ENCODE assay signal across 1 cellular context in the genomic region with DNA sequence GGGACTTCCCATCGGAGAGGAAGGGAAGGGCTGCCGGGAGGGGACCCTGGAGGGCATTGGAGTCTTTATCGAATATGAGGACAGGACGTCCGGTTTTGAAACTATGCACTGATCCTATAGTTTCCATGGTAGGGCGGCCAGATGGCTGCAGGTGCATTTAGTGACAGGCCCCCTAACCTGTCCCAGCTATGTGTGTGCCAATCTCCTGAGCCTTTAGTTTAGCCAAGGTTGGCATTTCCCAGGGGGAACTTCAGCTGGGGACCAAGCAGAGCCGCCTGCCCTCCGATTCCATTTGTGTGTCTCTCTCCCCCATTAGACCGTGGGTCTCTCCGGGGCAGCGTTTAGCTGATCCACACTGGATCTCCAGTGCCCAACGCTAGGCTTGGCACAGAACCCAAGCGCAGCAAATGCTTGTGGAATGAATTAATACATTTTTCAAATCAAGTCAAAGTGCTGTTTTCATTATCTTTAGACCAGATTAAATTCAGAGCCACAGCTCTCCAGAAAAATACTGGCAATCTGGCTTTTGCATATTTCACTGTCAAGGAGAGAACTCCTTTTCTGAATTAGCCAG.
TF ChIP-seq lines count a peak whose summit lies in the region.

No MANE protein-coding gene starts in this region.

TF ChIP-seq in endothelial cell of umbilical vein, 7 proteins besides CTCF, POLR2A, EP300 and RAD21:
- no peak for TF ChIP-seq GATA2 (IDR thresholded peaks at IDR 0.05; ENCODE audit: insufficient read depth, insufficient read length, low read depth, low read length)
- TF ChIP-seq POLR2AphosphoS5 (IDR thresholded peaks at IDR 0.05; ENCODE audit: insufficient read depth, low read depth, low read length) = no peak
- TF ChIP-seq FOS (IDR thresholded peaks at IDR 0.05; ENCODE audit: borderline replicate concordance, insufficient read depth, low read length) = no peak
- TF ChIP-seq JUN (IDR thresholded peaks at IDR 0.05; ENCODE audit: borderline replicate concordance, insufficient read depth, insufficient read length, low read depth) = no peak
- TF ChIP-seq, protein P1, sequence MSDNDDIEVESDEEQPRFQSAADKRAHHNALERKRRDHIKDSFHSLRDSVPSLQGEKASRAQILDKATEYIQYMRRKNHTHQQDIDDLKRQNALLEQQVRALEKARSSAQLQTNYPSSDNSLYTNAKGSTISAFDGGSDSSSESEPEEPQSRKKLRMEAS (IDR thresholded peaks at IDR 0.05; ENCODE audit: insufficient read depth, insufficient read length) = no peak
- no peak for TF ChIP-seq EZH2 (IDR thresholded peaks at IDR 0.05; ENCODE audit: borderline replicate concordance, low read depth, low read length, severe bottlenecking)
